1 cellular context compared by ENCODE assay signal in the genomic region with DNA sequence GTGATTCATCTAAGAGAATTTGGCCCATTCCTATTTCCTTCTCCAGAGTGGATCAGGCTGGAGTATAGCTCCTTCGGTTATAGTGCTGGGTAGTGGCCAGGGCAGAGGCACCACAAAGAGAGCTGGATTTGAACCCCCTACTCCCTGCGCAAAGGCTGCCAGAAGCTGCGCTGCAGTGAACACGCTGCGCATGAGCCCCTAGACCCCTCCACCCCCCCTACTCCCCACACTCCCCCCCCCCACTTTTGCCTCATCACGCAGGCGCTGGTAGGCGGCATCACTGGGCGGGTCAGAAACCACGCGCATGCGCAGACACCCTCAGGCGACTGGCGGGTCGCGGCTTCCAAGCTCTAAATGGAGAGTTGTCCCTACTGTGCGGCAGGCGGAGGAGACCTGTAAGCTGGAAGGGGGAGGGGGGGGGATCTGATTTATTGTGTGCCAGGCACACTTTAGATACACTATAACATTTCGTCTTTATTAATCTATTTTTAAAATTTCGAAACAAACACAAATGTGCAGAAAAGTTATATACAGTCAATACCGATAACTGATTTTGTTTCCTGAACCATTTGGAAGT.
TF ChIP-seq lines count a peak whose summit lies in the region.

No MANE protein-coding gene starts in this region.

TF ChIP-seq in HepG2, 621 proteins besides CTCF, POLR2A, EP300 and RAD21 (continued from another document):
- TF ChIP-seq ZBTB2 (CRISPR knock-in tag; IDR thresholded peaks at IDR 0.05; ENCODE audit: low read depth) (no peak), PAF1 (CRISPR knock-in tag; IDR thresholded peaks at IDR 0.05) (no peak), ZNF878 (CRISPR knock-in tag; IDR thresholded peaks at IDR 0.05) (no peak)
